Comparison of ENCODE assay signal across 8 cellular contexts in genomic region chr2:238426568-238427434, GRCh38. TPM values are rescaled to one million over a fixed set of nuclear protein-coding genes. Genes with fewer than 3 reads are reported as not detected.
DNase-seq lines count a peak whose midpoint lies in the region; ATAC-seq and TF ChIP-seq lines count a peak whose summit lies in the region.

Gene ASB1, plus strand, starts transcription at chr2:238426927. Its CDS starts 144 bp downstream, at chr2:238427071.

- H3K9ac ChIP-seq in DND-41 (ENCODE audit: low read depth, low read length), result peak within 1 kb of the TSS; percentile 99

- H3K36me3 ChIP-seq in DND-41 (ENCODE audit: insufficient read depth, low read length) (peaks cover 21% of the 10 kb centered on the region), neutrophil (no peaks in the 10 kb centered on the region)

- peaks cover 11% of the 10 kb centered on the region for H3K36me3 Mint-ChIP-seq in IgD-negative memory B cell

- H3K4me1 Mint-ChIP-seq in IgD-negative memory B cell, result peaks cover 25 to 31% (median 30%) of the 10 kb centered on the region in 3 donors

- H3K4me3 ChIP-seq in DND-41 (ENCODE audit: low read depth in 1 of 2, low read length in 2 of 2), result peak within 1 kb of the TSS; percentile 75 to 89
- peak within 1 kb of the TSS; percentile 79 to 80 for H3K4me3 ChIP-seq in neutrophil (ENCODE audit: low read depth in 1 of 2, low read length in 1 of 2)

- H3K9me3 ChIP-seq in DND-41 (ENCODE audit: insufficient read depth, low read length, severe bottlenecking) (peaks cover 5% of the 10 kb centered on the region), neutrophil (no peaks in the 10 kb centered on the region)

- peak within 1 kb of the TSS; percentile 92 for H3K4me2 ChIP-seq in DND-41 (ENCODE audit: insufficient read depth, low read length)

- H4K20me1 ChIP-seq in DND-41 (ENCODE audit: insufficient read depth, low read length), result peaks cover 22% of the 10 kb centered on the region; the same call in 1 of the 2 replicates

- H3K4me1 ChIP-seq in DND-41 (ENCODE audit: insufficient read depth, low read length) (peaks cover 35% of the 10 kb centered on the region), neutrophil (ENCODE audit: control insufficient read depth in 1 of 2, insufficient read depth in 1 of 2, low read depth in 1 of 2, low read length in 1 of 2) (peaks cover 25% of the 10 kb centered on the region in 2 experiments)

- H3K27me3 ChIP-seq in DND-41 (ENCODE audit: insufficient read depth, low read length, poor library complexity) (no peaks in the 10 kb centered on the region), neutrophil (peaks cover 6% of the 10 kb centered on the region)

- H3K27ac Mint-ChIP-seq in IgD-negative memory B cell, result peak within 1 kb of the TSS; percentile 82 to 94 (median 90)

- TF ChIP-seq CTCF in DND-41 (IDR thresholded peaks at IDR 0.05; ENCODE audit: borderline replicate concordance, extremely low read depth, low read length, poor library complexity, severe bottlenecking), result no peak
- TF ChIP-seq CTCF in neutrophil (IDR thresholded peaks at IDR 0.05), result no peak

- H3K9me3 Mint-ChIP-seq in IgD-negative memory B cell, result peaks cover 0 to 4% (median 0%) of the 10 kb centered on the region in 3 donors

- peaks cover 57% of the 10 kb centered on the region for H3K79me2 ChIP-seq in DND-41 (ENCODE audit: insufficient read depth, low read length)

- H2AFZ ChIP-seq in DND-41 (ENCODE audit: low read depth, low read length), result peak within 1 kb of the TSS; percentile 87

- H3K27me3 Mint-ChIP-seq in IgD-negative memory B cell, result no peaks in the 10 kb centered on the region

- DNase-seq in DND-41, result peak; percentile 90
- peak; percentile 79 for DNase-seq in SIG-M5 treated with dmso at 0.1 percent for 504 hours (lab: John Stamatoyannopoulos, UW; ENCODE audit: unreplicated experiment)
- peak; percentile 87 for DNase-seq in activated gamma-delta T cell treated with Interleukin-2 at 50 U/mL for 16 hours
- peak; percentile 78 for DNase-seq in foreskin melanocyte
- DNase-seq in superior temporal gyrus (ENCODE audit: extremely low spot score), result peak; percentile 70

- ATAC-seq in DND-41 (ENCODE audit: insufficient read depth, low read depth) (peak; percentile 79), GM21576 (IDR thresholded peaks at IDR 0.05; ENCODE audit: unreplicated experiment) (peak; percentile 76)

- peak within 1 kb of the TSS; percentile 89 to 96 (median 94) for H3K4me3 Mint-ChIP-seq in IgD-negative memory B cell

- H3K27ac ChIP-seq in DND-41 (ENCODE audit: low read length) (peak within 1 kb of the TSS; percentile 86), neutrophil (peak within 1 kb of the TSS; percentile 85)

RNA-seq across cellular contexts. Expression of gene ASB1, which starts in this region (rescaled TPM):
- 30.1 TPM for polyA plus RNA-seq in IgD-negative memory B cell

Comparison
In these comparisons a context has a peak if more than half of its experiments do, and no peak if none do; other contexts are left out.
1. Peak in every context shown above with its lines: DNase-seq, ATAC-seq, H3K4me3 ChIP-seq and H3K27ac ChIP-seq.